29 cellular contexts compared by ENCODE assay signal in the genomic region with DNA sequence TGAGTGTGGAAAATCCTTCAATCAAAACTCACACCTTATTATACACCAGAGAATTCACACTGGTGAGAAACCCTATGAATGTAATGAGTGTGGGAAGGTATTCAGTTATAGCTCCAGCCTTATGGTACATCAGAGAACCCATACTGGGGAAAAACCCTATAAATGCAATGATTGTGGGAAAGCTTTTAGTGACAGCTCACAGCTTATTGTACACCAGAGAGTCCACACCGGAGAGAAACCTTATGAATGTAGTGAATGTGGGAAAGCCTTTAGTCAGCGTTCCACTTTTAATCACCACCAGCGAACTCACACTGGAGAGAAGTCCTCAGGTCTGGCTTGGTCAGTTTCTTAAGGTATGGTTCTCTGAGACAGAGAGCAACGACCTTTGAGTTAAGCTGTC.
"Had no signal": no experiment of that assay in that cellular context is flagged by ENCODE, and none has a peak within 500 bp of the region (broad histone marks: within the 10 kb centered on the region; RNA-seq: fewer than 3 reads in every experiment).

No MANE protein-coding gene starts in this region.

- FAIRE-seq: small intestine, urothelium cell line had no signal

- H3K4me2 ChIP-seq: neural progenitor cell had no signal

- DNase-seq: natural killer cell; occipital lobe; ovary; posterior cingulate gyrus; psoas muscle; right cardiac atrium; right lobe of liver; sigmoid colon; small intestine; stimulated activated CD4-positive, alpha-beta T cell treated with anti-CD3 and anti-CD28 coated beads, Interleukin-15, amount 100 ng/mL, for 24 hours; stimulated activated CD4-positive, alpha-beta T cell treated with anti-CD3 and anti-CD28 coated beads, Interleukin-2, amount 100 ng/mL, for 24 hours; stimulated activated CD4-positive, alpha-beta T cell treated with anti-CD3 and anti-CD28 coated beads, Interleukin-2, amount 100 ng/mL, for 48 hours; stimulated activated CD4-positive, alpha-beta T cell treated with anti-CD3 and anti-CD28 coated beads, Interleukin-4, amount 100 ng/mL, for 24 hours; stimulated activated naive B cell treated with anti-CD40 and anti-IgM and Interleukin-4, amounts not matched to agents 10 μg/mL and 1 μg/mL and 100 μg/mL, for 72 hours; stimulated activated naive CD4-positive, alpha-beta T cell treated with Interleukin-2 at 50 U/mL for 16 hours; stomach; thyroid gland; trophoblast cell; upper lobe of left lung had no signal

- H2AFZ ChIP-seq: neural progenitor cell, parathyroid adenoma had no signal

- H3K27me3 ChIP-seq: neural progenitor cell, ovary, right lobe of liver, sigmoid colon, stomach, thyroid gland, tibial nerve, upper lobe of left lung, vagina had no signal

- H3K4me1 Mint-ChIP-seq: natural killer cell; neural progenitor cell; stimulated activated effector memory CD8-positive, alpha-beta T cell treated with anti-CD3 and anti-CD28 coated beads, Interleukin-12 subunit alpha, Interleukin-12 subunit beta, amount 100 ng/mL, for 72 hours; stimulated activated naive B cell treated with anti-CD40 and anti-IgM and Interleukin-4, amounts not matched to agents 10 μg/mL and 1 μg/mL and 100 μg/mL, for 72 hours had no signal

- H3K79me2 ChIP-seq: parathyroid adenoma had no signal

- ATAC-seq: natural killer cell; psoas muscle; right cardiac atrium; right lobe of liver; stimulated activated effector memory CD8-positive, alpha-beta T cell treated with anti-CD3 and anti-CD28 coated beads, Interleukin-12 subunit alpha, Interleukin-12 subunit beta, amount 100 ng/mL, for 72 hours; stimulated activated naive B cell treated with anti-CD40 and anti-IgM and Interleukin-4, amounts not matched to agents 10 μg/mL and 1 μg/mL and 100 μg/mL, for 72 hours had no signal

- H3K9me3 ChIP-seq: thyroid gland, vagina had no signal

- H3K27me3 Mint-ChIP-seq: progenitor cell of endocrine pancreas; stimulated activated naive B cell treated with anti-CD40 and anti-IgM and Interleukin-4, amounts not matched to agents 10 μg/mL and 1 μg/mL and 100 μg/mL, for 72 hours; stimulated activated naive CD8-positive, alpha-beta T cell treated with anti-CD3 and anti-CD28 coated beads, Interleukin-15, Interleukin-2, amounts not matched to agents 100 ng/mL and 50 ng/mL, for 24 hours had no signal

- H3K27ac ChIP-seq: neural progenitor cell, ovary, parathyroid adenoma, psoas muscle, right lobe of liver, sigmoid colon, stomach, thoracic aorta, thyroid gland, tibial nerve, upper lobe of left lung, vagina had no signal

- H3K4me1 ChIP-seq: neural progenitor cell, parathyroid adenoma, psoas muscle, right lobe of liver, sigmoid colon, stomach, thyroid gland, tibial nerve, upper lobe of left lung, vagina had no signal

- H3K4me3 Mint-ChIP-seq: natural killer cell; nephron; neural progenitor cell; stimulated activated effector memory CD8-positive, alpha-beta T cell treated with anti-CD3 and anti-CD28 coated beads, Interleukin-12 subunit alpha, Interleukin-12 subunit beta, amount 100 ng/mL, for 72 hours; stimulated activated naive B cell treated with anti-CD40 and anti-IgM and Interleukin-4, amounts not matched to agents 10 μg/mL and 1 μg/mL and 100 μg/mL, for 72 hours; stimulated activated naive CD8-positive, alpha-beta T cell treated with anti-CD3 and anti-CD28 coated beads, Interleukin-15, Interleukin-2, amounts not matched to agents 100 ng/mL and 50 ng/mL, for 24 hours had no signal

- H3K4me3 ChIP-seq: neural progenitor cell, ovary, psoas muscle, right lobe of liver, sigmoid colon, stomach, thoracic aorta, thyroid gland, tibial nerve, upper lobe of left lung, vagina had no signal

- H3K9ac ChIP-seq: neural progenitor cell, parathyroid adenoma had no signal

- H3K27ac Mint-ChIP-seq: natural killer cell; nephron; neural progenitor cell; progenitor cell of endocrine pancreas; stimulated activated effector memory CD8-positive, alpha-beta T cell treated with anti-CD3 and anti-CD28 coated beads, Interleukin-12 subunit alpha, Interleukin-12 subunit beta, amount 100 ng/mL, for 72 hours; stimulated activated naive B cell treated with anti-CD40 and anti-IgM and Interleukin-4, amounts not matched to agents 10 μg/mL and 1 μg/mL and 100 μg/mL, for 72 hours; stimulated activated naive CD8-positive, alpha-beta T cell treated with anti-CD3 and anti-CD28 coated beads, Interleukin-15, Interleukin-2, amounts not matched to agents 100 ng/mL and 50 ng/mL, for 24 hours had no signal
